In the genomic region with DNA sequence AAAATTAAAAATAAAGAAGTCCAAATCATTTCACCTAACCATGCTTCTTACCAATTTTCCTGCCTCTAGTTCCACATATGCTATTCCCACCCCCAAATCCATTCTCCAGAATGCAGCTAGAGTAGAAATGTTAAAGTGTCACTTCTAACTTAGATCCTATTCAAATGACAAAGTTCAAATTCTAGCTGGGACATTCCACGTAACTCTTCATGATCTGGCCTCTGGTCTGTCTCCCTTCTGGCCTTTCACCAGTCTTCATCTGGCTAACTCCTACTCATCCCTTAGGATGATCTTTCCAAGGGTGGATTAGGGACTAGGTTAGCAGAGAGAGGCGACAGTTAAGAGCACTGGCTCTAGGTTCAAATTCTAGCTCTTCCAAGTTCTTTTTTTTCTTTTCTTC, we compare ENCODE assay signal across 32 cellular contexts.
"Had no signal": no experiment of that assay in that cellular context is flagged by ENCODE, and none has a peak within 500 bp of the region (broad histone marks: within the 10 kb centered on the region; RNA-seq: fewer than 3 reads in every experiment).

No MANE protein-coding gene starts in this region.

- H3K4me1 ChIP-seq: breast epithelium, esophagus muscularis mucosa, foreskin keratinocyte, lower lobe of right lung, thyroid gland, vagina had no signal

- H3K27ac Mint-ChIP-seq: activated naive CD8-positive, alpha-beta T cell treated with anti-CD3 and anti-CD28 coated beads, Interleukin-2, amount 10 ng/mL, durations not matched to agents 7 days and 5 days; activated T-helper 2 cell treated with anti-CD3 and anti-CD28 coated beads, Interferon-gamma antibody, Interleukin-2, Interleukin-4, amounts not matched to agents 10 μg/mL and 5 μg/mL and 100 μg/mL, durations not matched to agents 14 hours and 24 hours and 36 hours; immature natural killer cell; natural killer cell treated with Interleukin-12 subunit alpha and Interleukin-12 subunit beta and Interleukin-15 and Interleukin-18, amount 100 ng/mL, for 72 hours; stimulated activated naive CD8-positive, alpha-beta T cell treated with anti-CD3 and anti-CD28 coated beads, Interleukin-15, Interleukin-2, amounts not matched to agents 100 ng/mL and 50 ng/mL, for 24 hours had no signal

- H3K36me3 ChIP-seq: breast epithelium had no signal

- FAIRE-seq: colon, kidney had no signal

- H3K4me3 Mint-ChIP-seq: activated naive CD8-positive, alpha-beta T cell treated with anti-CD3 and anti-CD28 coated beads, Interleukin-2, amount 10 ng/mL, durations not matched to agents 7 days and 5 days; activated T-cell treated with anti-CD3 and anti-CD28 coated beads, Interleukin-2, amount 50 U/mL, for 24 hours; central memory CD8-positive, alpha-beta T cell; immature natural killer cell; natural killer cell treated with Interleukin-12 subunit alpha and Interleukin-12 subunit beta and Interleukin-15 and Interleukin-18, amount 100 ng/mL, for 72 hours; stimulated activated naive CD8-positive, alpha-beta T cell treated with anti-CD3 and anti-CD28 coated beads, Interleukin-15, Interleukin-2, amounts not matched to agents 100 ng/mL and 50 ng/mL, for 24 hours had no signal

- H3K9me3 Mint-ChIP-seq: activated naive CD8-positive, alpha-beta T cell treated with anti-CD3 and anti-CD28 coated beads, Interleukin-2, amount 10 ng/mL, durations not matched to agents 7 days and 5 days; activated T-cell treated with anti-CD3 and anti-CD28 coated beads, Interleukin-2, amount 50 U/mL, for 24 hours; activated T-helper 2 cell treated with anti-CD3 and anti-CD28 coated beads, Interferon-gamma antibody, Interleukin-2, Interleukin-4, amounts not matched to agents 10 μg/mL and 5 μg/mL and 100 μg/mL, durations not matched to agents 14 hours and 24 hours and 36 hours; central memory CD8-positive, alpha-beta T cell; immature natural killer cell; natural killer cell treated with Interleukin-12 subunit alpha and Interleukin-12 subunit beta and Interleukin-15 and Interleukin-18, amount 100 ng/mL, for 72 hours; stimulated activated naive CD8-positive, alpha-beta T cell treated with anti-CD3 and anti-CD28 coated beads, Interleukin-15, Interleukin-2, amounts not matched to agents 100 ng/mL and 50 ng/mL, for 24 hours had no signal

- H3K27me3 ChIP-seq: breast epithelium, esophagus muscularis mucosa, foreskin keratinocyte, heart left ventricle, thyroid gland, upper lobe of left lung, vagina had no signal

- H3K4me1 Mint-ChIP-seq: immature natural killer cell had no signal

- H3K4me3 ChIP-seq: breast epithelium, esophagus muscularis mucosa, heart left ventricle, lower lobe of right lung, skin epidermis, thyroid gland, upper lobe of left lung, vagina had no signal

- DNase-seq: activated CD4-positive, alpha-beta T cell treated with anti-CD3 and anti-CD28 coated beads for 4 hours; activated CD4-positive, alpha-beta T cell treated with anti-CD3 and anti-CD28 coated beads, Interleukin-2, amount 50 U/mL, for 4 hours; activated CD8-positive, alpha-beta memory T cell treated with anti-CD3 and anti-CD28 coated beads, Interleukin-2, amount 50 U/mL, for 4 hours; activated naive CD4-positive, alpha-beta T cell; activated naive CD8-positive, alpha-beta T cell treated with anti-CD3 and anti-CD28 coated beads, Interleukin-2, amount 10 ng/mL, durations not matched to agents 7 days and 5 days; activated T-cell treated with anti-CD3 and anti-CD28 coated beads, Interleukin-2, amount 50 U/mL, for 24 hours; amniotic stem cell; dermis blood vessel endothelial cell; effector CD4-positive, alpha-beta T cell; foreskin keratinocyte; heart left ventricle; hypothalamus; immature natural killer cell; kidney; left colon; lower lobe of right lung; mesendoderm; posterior cingulate gyrus; stimulated activated CD4-positive, alpha-beta T cell treated with anti-CD3 and anti-CD28 coated beads, Interleukin-12 subunit alpha, Interleukin-12 subunit beta, amount 100 ng/mL, for 4 hours; stimulated activated CD4-positive, alpha-beta T cell treated with anti-CD3 and anti-CD28 coated beads, Interleukin-4, amount 100 ng/mL, for 1 hour; thyroid gland; upper lobe of left lung had no signal

- H3K9me3 ChIP-seq: breast epithelium, esophagus muscularis mucosa, heart left ventricle, lower lobe of right lung, thyroid gland, upper lobe of left lung, vagina had no signal

- ATAC-seq: foreskin keratinocyte; left colon; lower lobe of right lung; natural killer cell treated with Interleukin-12 subunit alpha and Interleukin-12 subunit beta and Interleukin-15 and Interleukin-18, amount 100 ng/mL, for 72 hours; sciatic nerve had no signal

- H3K27me3 Mint-ChIP-seq: activated naive CD8-positive, alpha-beta T cell treated with anti-CD3 and anti-CD28 coated beads, Interleukin-2, amount 10 ng/mL, durations not matched to agents 7 days and 5 days; activated T-cell treated with anti-CD3 and anti-CD28 coated beads, Interleukin-2, amount 50 U/mL, for 24 hours; central memory CD8-positive, alpha-beta T cell; natural killer cell treated with Interleukin-12 subunit alpha and Interleukin-12 subunit beta and Interleukin-15 and Interleukin-18, amount 100 ng/mL, for 72 hours; stimulated activated naive CD8-positive, alpha-beta T cell treated with anti-CD3 and anti-CD28 coated beads, Interleukin-15, Interleukin-2, amounts not matched to agents 100 ng/mL and 50 ng/mL, for 24 hours had no signal

- H3K27ac ChIP-seq: breast epithelium, esophagus muscularis mucosa, foreskin keratinocyte, lower lobe of right lung, skin epidermis, thyroid gland, upper lobe of left lung, vagina had no signal
